ENCODE assay signal across 12 cellular contexts in the genomic region with DNA sequence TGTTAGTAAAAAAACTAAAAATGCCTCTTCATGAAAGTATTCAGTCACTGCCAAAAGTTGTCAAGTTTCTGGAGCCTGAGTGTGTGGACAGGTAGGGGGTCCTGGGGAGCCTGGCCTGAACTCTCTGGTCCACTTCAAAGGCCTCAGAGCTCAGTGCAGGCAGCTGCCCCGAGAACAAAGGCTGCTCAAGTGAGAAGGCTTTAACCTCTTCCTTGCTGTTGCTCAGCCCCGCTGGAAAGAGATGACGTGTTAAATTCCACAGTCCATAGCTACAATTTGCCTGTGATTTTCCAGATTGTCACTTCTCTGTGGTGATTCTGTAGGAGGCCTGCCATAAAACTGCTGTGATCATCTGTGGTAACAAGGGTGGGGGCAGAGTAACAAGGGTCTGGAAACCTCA.
DNase-seq lines count a peak whose midpoint lies in the region; ATAC-seq and TF ChIP-seq lines count a peak whose summit lies in the region.
"Had no signal": no experiment of that assay in that cellular context is flagged by ENCODE, and none has a peak within 500 bp of the region (broad histone marks: within the 10 kb centered on the region; RNA-seq: fewer than 3 reads in every experiment).

No MANE protein-coding gene starts in this region.

- no peak for TF ChIP-seq POLR2A in esophagus squamous epithelium (IDR thresholded peaks at IDR 0.05)

- peak; percentile 40 for DNase-seq in AG10803 (ENCODE audit: low read depth)
- peak; percentile 15 for DNase-seq in RPMI7951 (ENCODE audit: low read depth)
- peak; percentile 24 for DNase-seq in endothelial cell (ENCODE audit: low spot score)
- no peak for DNase-seq in esophagus squamous epithelium (lab: John Stamatoyannopoulos, UW)
- DNase-seq in HT-29 (ENCODE audit: low spot score), result no peak
- DNase-seq in aorta, result no peak
- DNase-seq: DMS153, NCI-H226 had no signal

- H3K27me3 ChIP-seq in esophagus squamous epithelium (no peaks in the 10 kb centered on the region), aorta (ENCODE audit: control insufficient read depth in 1 of 2, insufficient read depth in 2 of 2, low read length in 1 of 2) (no peaks in the 10 kb centered on the region)
- H3K27me3 ChIP-seq: neutrophil had no signal

- H3K27me3 Mint-ChIP-seq in endothelial cell (ENCODE audit: unreplicated experiment), result peaks cover 3% of the 10 kb centered on the region
- H3K27me3 Mint-ChIP-seq: activated naive CD8-positive, alpha-beta T cell had no signal

- peaks cover 37% of the 10 kb centered on the region for H3K36me3 ChIP-seq in mesodermal cell (ENCODE audit: control insufficient read depth, insufficient read depth, low read length)
- H3K36me3 ChIP-seq in esophagus squamous epithelium, result peaks cover 0 to 78% (median 4%) of the 10 kb centered on the region in 3 donors
- H3K36me3 ChIP-seq in aorta (ENCODE audit: control insufficient read depth in 1 of 2, insufficient read depth in 2 of 2, low read length in 1 of 2), result peaks cover 5 to 7% of the 10 kb centered on the region in 2 donors

- H3K9me3 Mint-ChIP-seq in endothelial cell (ENCODE audit: unreplicated experiment), result no peaks in the 10 kb centered on the region

- H3K4me1 ChIP-seq in mesodermal cell (ENCODE audit: control insufficient read depth, insufficient read depth, low read length, poor library complexity, severe bottlenecking) (peaks cover 32% of the 10 kb centered on the region), esophagus squamous epithelium (no peaks in the 10 kb centered on the region), aorta (ENCODE audit: control insufficient read depth in 1 of 2, insufficient read depth in 2 of 2, low read length in 2 of 2) (no peaks in the 10 kb centered on the region)

- H3K4me1 Mint-ChIP-seq in endothelial cell (ENCODE audit: unreplicated experiment), result no peaks in the 10 kb centered on the region

- ATAC-seq in HG02678 (IDR thresholded peaks at IDR 0.05; ENCODE audit: unreplicated experiment) (no peak), aorta (ENCODE audit: low FRiP score) (no peak)

- TF ChIP-seq CTCF in AG10803 (conservative IDR thresholded peaks at IDR 0.05; ENCODE audit: low read length), result no peak
- no peak for TF ChIP-seq CTCF in endothelial cell (IDR thresholded peaks at IDR 0.05; ENCODE audit: unreplicated experiment)
- no peak for TF ChIP-seq CTCF in esophagus squamous epithelium (IDR thresholded peaks at IDR 0.05)

- H3K4me3 Mint-ChIP-seq in endothelial cell (ENCODE audit: unreplicated experiment), result no peak overlapping the region
- H3K4me3 Mint-ChIP-seq: activated naive CD8-positive, alpha-beta T cell had no signal

- 4 to 12% methylated on average over 3 of the region's 3 CpGs for WGBS in mesodermal cell (ENCODE audit: insufficient coverage in 2 of 2), 2 experiments
- 90% methylated on average over 3 of the region's 3 CpGs; no CpG with 5 or more reads in 1 of the 2 donors for WGBS in esophagus squamous epithelium, 2 donors
- 58 to 64% methylated on average over 3 of the region's 3 CpGs for WGBS in aorta, 2 donors

- peaks cover 32% of the 10 kb centered on the region for H3K36me3 Mint-ChIP-seq in endothelial cell (ENCODE audit: low read depth, unreplicated experiment)

- H3K9me3 ChIP-seq in mesodermal cell (ENCODE audit: control insufficient read depth, low read length), result no peaks in the 10 kb centered on the region
- H3K9me3 ChIP-seq in esophagus squamous epithelium, result no peaks in the 10 kb centered on the region
- no peaks in the 10 kb centered on the region for H3K9me3 ChIP-seq in aorta (ENCODE audit: control insufficient read depth, low read length)
- H3K9me3 ChIP-seq: neutrophil had no signal

- H3K4me3 ChIP-seq in AG10803 (ENCODE audit: low read length), result no peak overlapping the region
- no peak overlapping the region for H3K4me3 ChIP-seq in mesodermal cell (ENCODE audit: extremely low read depth, insufficient read depth, low read length, poor library complexity, severe bottlenecking)
- H3K4me3 ChIP-seq in esophagus squamous epithelium, result no peak overlapping the region
- H3K4me3 ChIP-seq in aorta (ENCODE audit: low read length in 2 of 2), result no peak overlapping the region

- intact Hi-C loops in esophagus squamous epithelium (cut with DNase I), result no loop called here
- intact Hi-C loops in aorta (cut with DNase I), result no loop called here

- peak overlapping the region; percentile 87 for H3K27ac ChIP-seq in mesodermal cell (ENCODE audit: low read depth, low read length, severe bottlenecking)
- H3K27ac ChIP-seq in esophagus squamous epithelium, result no peak overlapping the region
- no peak overlapping the region for H3K27ac ChIP-seq in aorta (ENCODE audit: low read depth in 1 of 2, low read length in 2 of 2)
- H3K27ac ChIP-seq: neutrophil had no signal

- H3K27ac Mint-ChIP-seq in endothelial cell (ENCODE audit: unreplicated experiment), result peak overlapping the region; percentile 69
- H3K27ac Mint-ChIP-seq: activated naive CD8-positive, alpha-beta T cell had no signal

Comparison
In these comparisons a context has a peak if more than half of its experiments do, and no peak if none do; other contexts are left out.
1. DNase-seq: peak in AG10803 (single experiment), RPMI7951 (single experiment) and endothelial cell (single experiment); none in esophagus squamous epithelium (single experiment), HT-29 (single experiment) and aorta (0 of 2).